15 cellular contexts compared by ENCODE assay signal in genomic region chr3:175287361-175287963, GRCh38.
A peak's percentile ranks its signal among the peaks of the same experiment; 100 is the strongest.
DNase-seq lines count a peak whose midpoint lies in the region; ATAC-seq, FAIRE-seq and TF ChIP-seq lines count a peak whose summit lies in the region.
"Had no signal": no experiment of that assay in that cellular context is flagged by ENCODE, and none has a peak within 500 bp of the region (broad histone marks: within the 10 kb centered on the region; RNA-seq: fewer than 3 reads in every experiment).

No MANE protein-coding gene starts in this region.

- SMC1A ChIA-PET in GM12878 (lab: Charles Lee; ENCODE audit: uncharacterized antibody, unreplicated experiment), result interaction anchor here (0.7 to 6.5 kb wide), 17 partner anchors 8 to 129 kb away, joined by 3 to 98 read pairs (median 7); no protein-coding TSS in a partner anchor

- no peak for TF ChIP-seq CTCF in GM12878 (IDR thresholded peaks at IDR 0.05 in 2 of 3, conservative IDR thresholded peaks at IDR 0.05 in 1 of 3; ENCODE audit: control insufficient read depth in 2 of 3, extremely low read depth in 1 of 3, insufficient read depth in 1 of 3, low read depth in 3 of 3, low read length in 3 of 3)
- no peak for TF ChIP-seq CTCF in D721Med (IDR thresholded peaks at IDR 0.05; ENCODE audit: insufficient read depth, missing control alignments)

- no peak overlapping the region for H3K4me2 ChIP-seq in GM12878 (ENCODE audit: control insufficient read depth, insufficient read depth)

- intact Hi-C loops in GM12878 (cut with micrococcal nuclease; ENCODE audit: unreplicated experiment), result no loop called here

- TF ChIP-seq RAD21 in GM12878 (IDR thresholded peaks at IDR 0.05; ENCODE audit: insufficient read depth, low read depth, low read length), result no peak

- H3K4me1 ChIP-seq in GM12878 (ENCODE audit: control insufficient read depth, insufficient read depth, low read length), result no peaks in the 10 kb centered on the region
- H3K4me1 ChIP-seq: lower lobe of right lung had no signal

- H4K20me1 ChIP-seq in GM12878 (ENCODE audit: control insufficient read depth, insufficient read depth), result no peaks in the 10 kb centered on the region

- no peak overlapping the region for H3K4me3 ChIP-seq in GM12878
- H3K4me3 ChIP-seq: heart left ventricle, lower lobe of right lung had no signal

- no peaks in the 10 kb centered on the region for H3K9me3 ChIP-seq in GM12878 (replicated peaks; ENCODE audit: control insufficient read depth, insufficient read depth, low read length)
- H3K9me3 ChIP-seq: heart left ventricle, lower lobe of right lung had no signal

- POLR2A ChIA-PET in GM12878 (lab: Charles Lee), result interaction anchor here (0.5 to 4.2 kb wide), 4 partner anchors 12 to 528 kb away, joined by 3 to 28 read pairs (median 4); no protein-coding TSS in a partner anchor

- CTCF ChIA-PET in GM12878 (lab: Yijun Ruan, JAX), result interaction anchor here (0.6 to 4.2 kb wide), 9 partner anchors 11 to 69 kb away, joined by 3 to 43 read pairs (median 3); no protein-coding TSS in a partner anchor

- ATAC-seq in GM18858 (IDR thresholded peaks at IDR 0.05; ENCODE audit: unreplicated experiment) (peak; percentile 98), GM21717 (IDR thresholded peaks at IDR 0.05; ENCODE audit: unreplicated experiment) (peak; percentile 99), HG03139 (IDR thresholded peaks at IDR 0.05; ENCODE audit: unreplicated experiment) (peak; percentile 97), GM12878 (peak; percentile 100)
- ATAC-seq: heart left ventricle, lower lobe of right lung had no signal

- no peaks in the 10 kb centered on the region for H3K79me2 ChIP-seq in GM12878 (ENCODE audit: control insufficient read depth, insufficient read depth, low read length)

- FAIRE-seq in GM12878 (lab: Jason Lieb, UNC) (peak; percentile 23), D721Med (lab: Jason Lieb, UNC) (no peak)

- H3K27ac ChIP-seq in GM12878 (ENCODE audit: control insufficient read depth, insufficient read depth), result no peak overlapping the region
- H3K27ac ChIP-seq: heart left ventricle, lower lobe of right lung had no signal

- H2AFZ ChIP-seq in GM12878 (ENCODE audit: control insufficient read depth, low read depth, low read length), result peak overlapping the region; percentile 3; the same call in 1 of the 2 replicates

- RAD21 ChIA-PET in GM12878 (lab: Charles Lee; ENCODE audit: unreplicated experiment), result interaction anchor here (0.9 to 4.1 kb wide), 12 partner anchors 12 to 71 kb away, joined by 3 to 55 read pairs (median 6); no protein-coding TSS in a partner anchor

- TF ChIP-seq EP300 in GM12878 (IDR thresholded peaks at IDR 0.05; ENCODE audit: borderline replicate concordance in 1 of 2, control insufficient read depth in 1 of 2, low read depth in 2 of 2, low read length in 2 of 2), result peak in 1 of 2 experiments; percentile 32; a peak in 1 of 4 replicates

- H3K27me3 ChIP-seq in GM12878 (replicated peaks in 1 of 2; ENCODE audit: control insufficient read depth in 2 of 2, insufficient read depth in 2 of 2, low read length in 1 of 2), result no peaks in the 10 kb centered on the region
- H3K27me3 ChIP-seq: heart left ventricle had no signal

- BruUV-seq in GM12878 (replicated peaks; lab: Mats Ljungman, UMichigan), result no TSS peak

- in situ Hi-C loops in GM12878 (cut with MboI), result no loop called here

- no peak for TF ChIP-seq POLR2A in GM12878 (IDR thresholded peaks at IDR 0.05; ENCODE audit: low read depth, low read length)

- H3K9ac ChIP-seq in GM12878 (ENCODE audit: control insufficient read depth, insufficient read depth, low read length), result no peak overlapping the region

- DNase-seq in GM12878 (ENCODE audit: low read depth, low spot score) (peak; percentile 54), D721Med (ENCODE audit: insufficient read length, low spot score) (no peak), NCI-H526 treated with DMSO at 0.1 percent for 48 hours (lab: John Stamatoyannopoulos, UW) (no peak), NCI-H1694 (lab: John Stamatoyannopoulos, UW) (no peak)
- DNase-seq in activated effector memory CD4-positive, alpha-beta T cell treated with anti-CD3 and anti-CD28 coated beads, Interleukin-2, amount 50 U/mL, for 16 hours, result no peak
- DNase-seq: activated CD4-positive, CD25-positive, alpha-beta regulatory T cell treated with anti-CD3 and anti-CD28 coated beads, Interleukin-2, amount 50 U/mL, for 72 hours; activated naive CD4-positive, alpha-beta T cell treated with anti-CD3 and anti-CD28 coated beads, Interleukin-2, amount 50 U/mL, for 16 hours; dermis blood vessel endothelial cell; heart left ventricle; lower lobe of right lung; NCI-H2081 treated with DMSO at 0.1 percent for 48 hours; SHP77 treated with DMSO at 0.1 percent for 48 hours had no signal

- H3K36me3 ChIP-seq in GM12878 (ENCODE audit: control insufficient read depth in 2 of 2, insufficient read depth in 2 of 2, low read length in 1 of 2), result no peaks in the 10 kb centered on the region
- H3K36me3 ChIP-seq: heart left ventricle, lower lobe of right lung had no signal

- WGBS in GM12878 (ENCODE audit: insufficient coverage, insufficient replicate concordance, low lambda C conversion rate, missing lambda C conversion rate), result 52% methylated on average over 3 of the region's 3 CpGs

TF ChIP-seq in GM12878, 131 proteins besides CTCF, POLR2A, EP300 and RAD21 (continues in another document):
- no peak for TF ChIP-seq ZSCAN29 (IDR thresholded peaks at IDR 0.05)
- peak; percentile 40; the same call in 1 of the 2 replicates for TF ChIP-seq MTA2 (IDR thresholded peaks at IDR 0.05; ENCODE audit: low read depth)
- peak; percentile 86 for TF ChIP-seq SPI1 (IDR thresholded peaks at IDR 0.05; ENCODE audit: borderline replicate concordance, insufficient read depth, low read depth, low read length)
- peak; percentile 80 for TF ChIP-seq ZNF217 (IDR thresholded peaks at IDR 0.05)
- TF ChIP-seq NR2C2 (IDR thresholded peaks at IDR 0.05; ENCODE audit: borderline replicate concordance, control insufficient read depth, insufficient read length, low read depth), result no peak
- TF ChIP-seq BACH1 (IDR thresholded peaks at IDR 0.05; ENCODE audit: borderline replicate concordance), result no peak; the same call in 1 of the 2 replicates
- TF ChIP-seq TCF7 (IDR thresholded peaks at IDR 0.05; ENCODE audit: borderline replicate concordance), result no peak
- no peak for TF ChIP-seq CREB1 (IDR thresholded peaks at IDR 0.05; ENCODE audit: low read depth)
- TF ChIP-seq IRF4 (IDR thresholded peaks at IDR 0.05; ENCODE audit: low read depth, low read length), result 0 out of 2 replicates have a peak, but pooled peaks have one; percentile 17
- TF ChIP-seq MEF2A (IDR thresholded peaks at IDR 0.05; ENCODE audit: insufficient read depth, low read depth, low read length), result no peak
- no peak; the same call in 1 of the 2 replicates for TF ChIP-seq NFIC (IDR thresholded peaks at IDR 0.05; ENCODE audit: low read depth, low read length)
- no peak for TF ChIP-seq CEBPZ (IDR thresholded peaks at IDR 0.05; ENCODE audit: low read depth, low read length)
- no peak for TF ChIP-seq STAT1 (conservative IDR thresholded peaks at IDR 0.05)
- TF ChIP-seq ATF7 (IDR thresholded peaks at IDR 0.05; ENCODE audit: low read depth), result peak; percentile 48
- TF ChIP-seq BCL3 (IDR thresholded peaks at IDR 0.05; ENCODE audit: borderline replicate concordance, insufficient read depth, low read depth, low read length, poor library complexity, severe bottlenecking), result peak; percentile 67
- TF ChIP-seq ZZZ3 (IDR thresholded peaks at IDR 0.05; ENCODE audit: control insufficient read depth, insufficient read length, low read depth), result no peak
- no peak for TF ChIP-seq SRF (IDR thresholded peaks at IDR 0.05; ENCODE audit: low read depth in 2 of 2, low read length in 2 of 2)
- TF ChIP-seq ZNF24 (IDR thresholded peaks at IDR 0.05), result 0 out of 2 replicates have a peak, but pooled peaks have one; percentile 66
